24 cellular contexts compared by ENCODE assay signal in the genomic region with DNA sequence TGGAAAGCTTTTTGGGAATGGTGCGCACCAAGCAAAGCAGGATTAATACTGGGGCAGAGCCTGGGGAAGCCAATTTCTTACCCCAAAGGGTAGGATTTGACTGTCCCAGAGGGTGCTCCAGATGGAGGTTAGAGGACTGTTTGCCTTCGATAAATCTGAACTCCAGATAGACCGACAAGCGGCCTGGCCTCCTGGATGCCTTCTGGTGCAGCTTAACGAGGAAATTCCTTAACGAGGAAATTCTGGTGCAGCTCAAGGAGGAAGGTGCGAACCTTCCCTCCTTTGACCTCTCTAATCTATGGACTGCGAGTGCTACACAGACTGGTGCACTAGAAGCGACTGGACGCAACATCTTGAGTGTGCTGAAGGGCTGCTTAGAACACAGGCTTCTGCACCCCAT. TPM values are rescaled to one million over a fixed set of nuclear protein-coding genes. Genes with fewer than 3 reads are reported as not detected.
A peak's percentile ranks its signal among the peaks of the same experiment; 100 is the strongest.
DNase-seq lines count a peak whose midpoint lies in the region; FAIRE-seq and TF ChIP-seq lines count a peak whose summit lies in the region.
"Had no signal": no experiment of that assay in that cellular context is flagged by ENCODE, and none has a peak within 500 bp of the region (broad histone marks: within the 10 kb centered on the region; RNA-seq: fewer than 3 reads in every experiment).

No MANE protein-coding gene starts in this region.

- intact Hi-C loops in dorsolateral prefrontal cortex (cut with DNase I) = no loop called here

- H3K27ac Mint-ChIP-seq in neural crest cell (ENCODE audit: unreplicated experiment) = peak overlapping the region; percentile 57
- H3K27ac Mint-ChIP-seq: CD14-positive monocyte; CD4-positive, alpha-beta T cell; CD8-positive, alpha-beta memory T cell had no signal

- peak; percentile 38 for DNase-seq in NCI-H2171 treated with DMSO at 0.1 percent for 48 hours (lab: John Stamatoyannopoulos, UW)
- DNase-seq in NCI-H2171 (lab: John Stamatoyannopoulos, UW) = no peak
- DNase-seq in WERI-Rb-1 = peak; percentile 54
- DNase-seq in neural crest cell (ENCODE audit: low read depth, low spot score) = no peak
- DNase-seq in small intestine = no peak
- no peak for DNase-seq in NCI-H1048 (lab: John Stamatoyannopoulos, UW)
- no peak for DNase-seq in dorsolateral prefrontal cortex
- DNase-seq: 8988T; ACHN; AML-193; BE2C; CD4-positive, alpha-beta T cell; CD8-positive, alpha-beta memory T cell; DMS153; DND-41; GOT3; H7; HCEC 1CT had no signal

- H3K27me3 Mint-ChIP-seq in neural crest cell (ENCODE audit: low read depth) = peaks cover 56% of the 10 kb centered on the region

- H3K9me3 ChIP-seq in WERI-Rb-1 (ENCODE audit: severe bottlenecking) = no peaks in the 10 kb centered on the region
- no peaks in the 10 kb centered on the region for H3K9me3 ChIP-seq in small intestine (ENCODE audit: control insufficient read depth, low read depth)
- H3K9me3 ChIP-seq: A549; BE2C; BLaER1 treated with 17β-estradiol and CSF1 and Interleukin-3, amounts not matched to agents 10 nM and 100 nM had no signal

- H3K36me3 ChIP-seq in WERI-Rb-1 (no peaks in the 10 kb centered on the region), small intestine (ENCODE audit: control insufficient read depth in 2 of 2, insufficient read depth in 2 of 2, low read length in 2 of 2) (no peaks in the 10 kb centered on the region)
- H3K36me3 ChIP-seq: BE2C; BLaER1 treated with 17β-estradiol and CSF1 and Interleukin-3, amounts not matched to agents 10 nM and 100 nM had no signal

- WGBS in small intestine, 3 donors = 70 to 78% (median 76%) methylated on average over 10 of the region's 10 CpGs

- H3K4me1 Mint-ChIP-seq in neural crest cell = no peaks in the 10 kb centered on the region

- TF ChIP-seq CTCF in WERI-Rb-1 (IDR thresholded peaks at IDR 0.05; ENCODE audit: low read depth, low read length) = no peak
- TF ChIP-seq CTCF in neural crest cell (conservative IDR thresholded peaks at IDR 0.05) = no peak
- no peak for TF ChIP-seq CTCF in dorsolateral prefrontal cortex (IDR thresholded peaks at IDR 0.05 in 54 of 56, conservative IDR thresholded peaks at IDR 0.05 in 2 of 56; ENCODE audit: low read depth in 1 of 56, partially characterized antibody in 56 of 56)

- no peaks in the 10 kb centered on the region for H3K4me1 ChIP-seq in small intestine (ENCODE audit: control insufficient read depth in 2 of 2, insufficient read depth in 1 of 2, low read depth in 1 of 2, low read length in 1 of 2)
- H3K4me1 ChIP-seq: BE2C had no signal

- FAIRE-seq in small intestine (lab: Jason Lieb, UNC) = no peak
- FAIRE-seq: A549, D721Med, G401.6, GM12892 had no signal

- no peak overlapping the region for H3K4me3 Mint-ChIP-seq in neural crest cell
- H3K4me3 Mint-ChIP-seq: CD14-positive monocyte; CD4-positive, alpha-beta T cell; CD8-positive, alpha-beta memory T cell had no signal

- H3K27me3 ChIP-seq in WERI-Rb-1 (ENCODE audit: insufficient read depth, low read depth, severe bottlenecking) = no peaks in the 10 kb centered on the region
- no peaks in the 10 kb centered on the region for H3K27me3 ChIP-seq in small intestine (ENCODE audit: control insufficient read depth in 2 of 2, insufficient read depth in 2 of 2, low read length in 2 of 2)
- peaks cover 0 to 23% (median 0%) of the 10 kb centered on the region in 45 donors for H3K27me3 ChIP-seq in dorsolateral prefrontal cortex

- H3K4me3 ChIP-seq in WERI-Rb-1 (ENCODE audit: low read depth, low read length) (no peak overlapping the region), small intestine (ENCODE audit: low read depth in 1 of 2, low read length in 2 of 2) (no peak overlapping the region), dorsolateral prefrontal cortex (no peak overlapping the region)
- H3K4me3 ChIP-seq: A549; BLaER1 treated with 17β-estradiol and CSF1 and Interleukin-3, amounts not matched to agents 10 nM and 100 nM had no signal

- H3K36me3 Mint-ChIP-seq in neural crest cell (ENCODE audit: low read depth) = no peaks in the 10 kb centered on the region
- H3K36me3 Mint-ChIP-seq: CD14-positive monocyte; CD8-positive, alpha-beta memory T cell had no signal

- no peaks in the 10 kb centered on the region for H3K9me3 Mint-ChIP-seq in neural crest cell
- H3K9me3 Mint-ChIP-seq: CD14-positive monocyte; CD4-positive, alpha-beta T cell; CD8-positive, alpha-beta memory T cell had no signal

- H3K27ac ChIP-seq in WERI-Rb-1 (peak overlapping the region; percentile 71), small intestine (ENCODE audit: low read depth in 1 of 2, low read length in 1 of 2) (no peak overlapping the region), dorsolateral prefrontal cortex (peak overlapping the region in 1 of 59 donors; percentile 48)
- H3K27ac ChIP-seq: A549; BLaER1 treated with 17β-estradiol and CSF1 and Interleukin-3, amounts not matched to agents 10 nM and 100 nM had no signal

RNA-seq across cellular contexts. Expression of a gene that starts 6.5 kb away (rescaled TPM):
- total RNA-seq in neural crest cell (not detected in 2 replicates), dorsolateral prefrontal cortex (10 to 100 TPM in 79 of 120 experiments, 1 to 10 TPM in 41; 1.5 to 43.4 (median 13.8) TPM)
- polyA plus RNA-seq in small intestine = 1 to 10 TPM in 1 of 3 donors, not detected in 2; 3.3 TPM
- total RNA-seq: CD4-positive, alpha-beta T cell; CD8-positive, alpha-beta memory T cell had no signal
- polyA plus RNA-seq: CD14-positive monocyte; CD8-positive, alpha-beta memory T cell had no signal

Comparison
In these comparisons a context has a peak if more than half of its experiments do, and no peak if none do; other contexts are left out.
1. DNase-seq: peak in NCI-H2171 treated with DMSO at 0.1 percent for 48 hours (single experiment) and WERI-Rb-1 (single experiment); none in NCI-H2171 (single experiment), neural crest cell (single experiment), small intestine (single experiment), NCI-H1048 (single experiment) and dorsolateral prefrontal cortex (0 of 10).